In the genomic region with DNA sequence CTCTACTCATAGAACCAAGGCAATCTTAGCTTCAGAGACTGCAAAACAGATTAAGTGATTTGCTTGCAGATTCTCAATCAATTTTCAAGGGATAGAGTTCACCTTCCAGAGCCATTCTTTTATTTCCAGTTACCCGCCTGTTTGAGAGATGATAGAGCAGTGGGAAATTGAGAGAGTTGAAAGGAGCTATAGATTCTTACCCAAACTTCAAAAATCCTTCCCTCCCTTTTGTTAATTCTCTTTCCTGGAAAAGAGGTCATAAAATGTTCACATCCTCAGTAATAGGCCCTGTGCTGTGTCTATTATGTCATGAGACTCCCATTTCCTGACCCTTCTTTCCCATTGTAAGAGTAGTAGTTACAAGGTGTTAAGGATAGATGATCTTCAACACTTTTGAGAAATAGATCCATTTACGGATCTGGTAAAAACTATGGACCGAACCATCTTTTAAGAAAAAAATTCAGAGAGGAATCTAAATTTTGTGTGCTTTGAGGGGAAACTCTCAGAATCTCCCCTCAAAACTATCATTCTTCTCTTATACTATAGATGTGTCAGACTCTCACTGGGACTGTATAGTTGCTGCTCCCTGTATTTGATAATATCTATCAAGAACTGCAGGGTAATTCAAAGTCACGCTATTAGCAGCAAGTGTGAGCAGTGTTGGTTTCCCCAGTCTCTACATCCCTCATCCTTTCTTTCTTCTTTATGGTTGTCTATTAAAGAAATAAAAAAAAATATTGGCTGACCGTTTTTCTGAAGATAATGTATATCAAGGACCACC, we compare ENCODE assay signal across 1 cellular context.
TF ChIP-seq lines count a peak whose summit lies in the region.

No MANE protein-coding gene starts in this region.

TF ChIP-seq in IMR-90, 13 proteins besides CTCF, POLR2A, EP300 and RAD21:
- TF ChIP-seq MAZ (IDR thresholded peaks at IDR 0.05; ENCODE audit: borderline replicate concordance, low read depth, low read length) = no peak
- TF ChIP-seq CEBPB (IDR thresholded peaks at IDR 0.05; ENCODE audit: low read depth, low read length) = no peak
- no peak for TF ChIP-seq FOS (IDR thresholded peaks at IDR 0.05; ENCODE audit: low read depth, low read length)
